ENCODE assay signal across 8 cellular contexts in genomic region chr9:89311346-89312153, GRCh38.
DNase-seq lines count a peak whose midpoint lies in the region; ATAC-seq lines count a peak whose summit lies in the region.

No MANE protein-coding gene starts in this region.

- peaks cover 10% of the 10 kb centered on the region for H3K36me3 Mint-ChIP-seq in stimulated activated memory B cell treated with anti-CD40 and anti-IgM and Interleukin-4, amounts not matched to agents 10 μg/mL and 1 μg/mL and 100 μg/mL, for 72 hours

- H3K27ac Mint-ChIP-seq in stimulated activated memory B cell treated with anti-CD40 and anti-IgM and Interleukin-4, amounts not matched to agents 10 μg/mL and 1 μg/mL and 100 μg/mL, for 72 hours: peak overlapping the region; percentile 99

- H3K27me3 Mint-ChIP-seq in stimulated activated memory B cell treated with anti-CD40 and anti-IgM and Interleukin-4, amounts not matched to agents 10 μg/mL and 1 μg/mL and 100 μg/mL, for 72 hours: no peaks in the 10 kb centered on the region

- ATAC-seq in stimulated activated memory B cell treated with anti-CD40 and anti-IgM and Interleukin-4, amounts not matched to agents 10 μg/mL and 1 μg/mL and 100 μg/mL, for 72 hours: peak; percentile 51
- ATAC-seq in HG03280 (IDR thresholded peaks at IDR 0.05; ENCODE audit: unreplicated experiment) (no peak), HG02870 (IDR thresholded peaks at IDR 0.05; ENCODE audit: unreplicated experiment) (no peak)

- peak overlapping the region; percentile 98 for H3K27ac ChIP-seq in angular gyrus (ENCODE audit: low read depth, low read length)

- H3K9me3 Mint-ChIP-seq in stimulated activated memory B cell treated with anti-CD40 and anti-IgM and Interleukin-4, amounts not matched to agents 10 μg/mL and 1 μg/mL and 100 μg/mL, for 72 hours: no peaks in the 10 kb centered on the region

- H3K4me1 Mint-ChIP-seq in stimulated activated memory B cell treated with anti-CD40 and anti-IgM and Interleukin-4, amounts not matched to agents 10 μg/mL and 1 μg/mL and 100 μg/mL, for 72 hours: peaks cover 20% of the 10 kb centered on the region

- DNase-seq in NCI-H1105 treated with DMSO at 0.1 percent for 48 hours (lab: John Stamatoyannopoulos, UW) (peak; percentile 21), NCI-H1105 (lab: John Stamatoyannopoulos, UW) (no peak), HuH-7 (ENCODE audit: low spot score) (peak; percentile 14), iPS-NIHi11 (ENCODE audit: low spot score) (peak; percentile 45)

- peak overlapping the region; percentile 94 for H3K4me3 Mint-ChIP-seq in stimulated activated memory B cell treated with anti-CD40 and anti-IgM and Interleukin-4, amounts not matched to agents 10 μg/mL and 1 μg/mL and 100 μg/mL, for 72 hours
